In the genomic region with DNA sequence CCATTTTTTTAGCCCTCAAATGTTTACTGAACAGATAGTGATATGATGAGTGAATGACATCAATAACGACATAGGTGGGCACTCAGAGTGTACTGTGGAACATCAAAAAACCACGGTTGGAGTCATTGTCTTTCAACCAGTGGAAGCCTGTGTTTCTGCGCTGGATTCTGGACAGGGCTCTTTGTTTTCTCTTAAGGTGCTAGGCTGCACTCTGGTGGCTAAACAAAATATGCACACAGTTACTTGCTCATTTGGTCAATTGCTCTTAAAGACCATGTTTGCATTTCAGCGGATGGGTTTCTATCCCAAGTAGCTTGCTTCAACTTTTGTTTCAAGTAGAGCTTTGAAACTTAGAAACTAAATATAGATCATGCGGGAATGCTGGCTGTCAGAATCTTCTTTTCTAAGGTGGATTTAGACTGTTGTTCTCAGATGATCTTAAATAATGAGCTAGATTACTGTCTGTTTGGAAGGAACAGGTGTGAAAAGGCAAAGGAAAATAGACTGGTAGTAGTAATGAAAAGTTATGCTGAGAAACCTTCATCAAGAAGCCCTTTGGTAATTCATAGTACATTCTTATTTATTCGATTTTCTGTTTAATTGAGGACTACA, we compare ENCODE assay signal across 8 cellular contexts. TPM values are rescaled to one million over a fixed set of nuclear protein-coding genes. Genes with fewer than 3 reads are reported as not detected.
DNase-seq lines count a peak whose midpoint lies in the region; ATAC-seq and TF ChIP-seq lines count a peak whose summit lies in the region.

No MANE protein-coding gene starts in this region.

- peak; percentile 98 for ATAC-seq in GM19455 (IDR thresholded peaks at IDR 0.05; ENCODE audit: unreplicated experiment)
- ATAC-seq in HG03469 (IDR thresholded peaks at IDR 0.05; ENCODE audit: unreplicated experiment), result peak; percentile 97
- peak; percentile 67 to 69 for ATAC-seq in naive B cell (ENCODE audit: low read depth in 2 of 2)

- DNase-seq in DMS153 treated with DMSO at 0.1 percent for 48 hours (lab: John Stamatoyannopoulos, UW; ENCODE audit: unreplicated experiment) (peak; percentile 41), NCI-H524 (lab: John Stamatoyannopoulos, UW) (peak; percentile 33 to 74), epithelial cell of proximal tubule (ENCODE audit: low read depth) (peak; percentile 48), naive B cell (peak; percentile 31), type B pancreatic cell (ENCODE audit: extremely low spot score, unreplicated experiment) (no peak)
- DNase-seq in activated CD4-positive, alpha-beta T cell treated with anti-CD3 and anti-CD28 coated beads for 48 hours, result peak; percentile 60

- TF ChIP-seq CTCF in epithelial cell of proximal tubule (conservative IDR thresholded peaks at IDR 0.05; ENCODE audit: low read depth, low read length) (peak; percentile 91), type B pancreatic cell (conservative IDR thresholded peaks at IDR 0.05) (peak; percentile 84)

- H3K36me3 Mint-ChIP-seq in naive B cell (no peaks in the 10 kb centered on the region), type B pancreatic cell (peaks cover 16% of the 10 kb centered on the region)

- no peaks in the 10 kb centered on the region for H3K27me3 Mint-ChIP-seq in naive B cell
- no peaks in the 10 kb centered on the region for H3K27me3 Mint-ChIP-seq in type B pancreatic cell

- H3K4me3 ChIP-seq in epithelial cell of proximal tubule (ENCODE audit: low read depth, low read length), result no peak overlapping the region

- H3K9me3 Mint-ChIP-seq in naive B cell, result no peaks in the 10 kb centered on the region
- peaks cover 4% of the 10 kb centered on the region for H3K9me3 Mint-ChIP-seq in type B pancreatic cell

- H3K4me3 Mint-ChIP-seq in naive B cell, result no peak overlapping the region
- no peak overlapping the region for H3K4me3 Mint-ChIP-seq in type B pancreatic cell

- H3K27ac Mint-ChIP-seq in naive B cell (no peak overlapping the region), type B pancreatic cell (no peak overlapping the region)

- H3K4me1 Mint-ChIP-seq in naive B cell (peaks cover 5 to 11% (median 5%) of the 10 kb centered on the region in 3 donors), type B pancreatic cell (ENCODE audit: unreplicated experiment) (peaks cover 6% of the 10 kb centered on the region)

RNA-seq across cellular contexts. Expression of gene LYPD6B, which starts 48.5 kb away (rescaled TPM):
- 1.1 and 2.7 TPM in 2 replicates for total RNA-seq in epithelial cell of proximal tubule
- polyA plus RNA-seq in naive B cell (ENCODE audit: low read depth in 6 of 6), result 1 to 10 TPM in 4 of 6 donors, under 1 TPM in 1, not detected in 1; 0.78 to 6.7 (median 4.2) TPM
- 23.7 and 40.1 TPM in 2 replicates for total RNA-seq in type B pancreatic cell (ENCODE audit: low replicate concordance)
